ENCODE assay signal across 29 cellular contexts in the genomic region with DNA sequence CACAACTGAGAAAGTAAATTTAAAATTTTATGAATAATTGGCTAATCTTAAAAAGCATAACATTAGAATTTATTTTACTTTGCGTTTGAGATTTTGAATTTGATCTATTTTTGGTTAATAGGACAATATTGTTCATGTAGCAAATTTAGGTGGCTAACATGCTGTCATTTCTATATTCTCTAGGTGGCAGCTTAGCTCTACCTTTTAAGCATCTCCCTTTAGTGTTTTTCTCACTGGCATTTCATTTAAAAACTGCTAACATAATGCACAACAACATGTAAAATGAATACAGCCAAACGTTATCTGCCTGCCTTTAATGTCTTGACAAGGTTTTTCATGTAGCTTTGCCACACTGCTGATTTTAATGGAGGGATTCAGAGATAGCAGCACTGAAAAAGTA.
DNase-seq lines count a peak whose midpoint lies in the region; ATAC-seq, FAIRE-seq and TF ChIP-seq lines count a peak whose summit lies in the region.
"Had no signal": no experiment of that assay in that cellular context is flagged by ENCODE, and none has a peak within 500 bp of the region (broad histone marks: within the 10 kb centered on the region; RNA-seq: fewer than 3 reads in every experiment).

No MANE protein-coding gene starts in this region.

- H3K27me3 ChIP-seq in OCI-LY1 (ENCODE audit: insufficient read depth, low read length) = no peaks in the 10 kb centered on the region
- H3K27me3 ChIP-seq in foreskin keratinocyte = no peaks in the 10 kb centered on the region
- H3K27me3 ChIP-seq: MG63, testis, uterus had no signal

- no peaks in the 10 kb centered on the region for H3F3A ChIP-seq in OCI-LY1 (ENCODE audit: insufficient read depth, low read length)

- peak; percentile 11 for DNase-seq in NCI-H748 (lab: John Stamatoyannopoulos, UW; ENCODE audit: unreplicated experiment)
- no peak for DNase-seq in NCI-H748 treated with DMSO at 0.1 percent for 48 hours (lab: John Stamatoyannopoulos, UW)
- peak; percentile 33 for DNase-seq in renal cortical epithelial cell (ENCODE audit: low read depth)
- no peak for DNase-seq in GF-D8 (lab: John Stamatoyannopoulos, UW)
- DNase-seq in foreskin keratinocyte = no peak
- DNase-seq: activated CD4-positive, alpha-beta memory T cell treated with anti-CD3 and anti-CD28 coated beads, Interleukin-2, amount 10 ng/mL, durations not matched to agents 7 days and 5 days; dermis blood vessel endothelial cell; DND-41; glutamatergic neuron; mammary epithelial cell; MG63; NCI-H1417 treated with DMSO at 0.1 percent for 48 hours; NCI-H526; occipital lobe; right cardiac atrium; Right ventricle myocardium superior; stimulated activated CD4-positive, alpha-beta T cell treated with anti-CD3 and anti-CD28 coated beads, Interleukin-4, amount 100 ng/mL, for 24 hours; stimulated activated naive B cell treated with anti-CD40 and anti-IgM and Interleukin-4, amounts not matched to agents 10 μg/mL and 1 μg/mL and 100 μg/mL, for 72 hours; SW 1271; testis; uterus had no signal

- H4K20me1 ChIP-seq in OCI-LY1 (ENCODE audit: insufficient read depth, low read length) = no peaks in the 10 kb centered on the region

- no peaks in the 10 kb centered on the region for H3K9me3 ChIP-seq in OCI-LY1 (ENCODE audit: low read length)
- H3K9me3 ChIP-seq: A549, HAP-1, MG63, testis, uterus had no signal

- H3K4me3 ChIP-seq in OCI-LY1 (ENCODE audit: low read depth, low read length, poor library complexity, severe bottlenecking) = no peak overlapping the region
- H3K4me3 ChIP-seq: A549, HAP-1, MG63, testis, uterus had no signal

- no peaks in the 10 kb centered on the region for H3K79me2 ChIP-seq in OCI-LY1 (ENCODE audit: insufficient read depth, low read length)

- peak overlapping the region; percentile 38 for H3K9ac ChIP-seq in OCI-LY1 (ENCODE audit: low read length)

- FAIRE-seq in endometrium (lab: Jason Lieb, UNC) = peak; percentile 37
- FAIRE-seq: A549, endothelial cell of umbilical vein, GM12891 had no signal

- H3K4me2 ChIP-seq in OCI-LY1 (ENCODE audit: low read length) = peak overlapping the region; percentile 43
- H3K4me2 ChIP-seq: A549 had no signal

- H3K9me2 ChIP-seq in OCI-LY1 (ENCODE audit: low read depth, low read length) = no peaks in the 10 kb centered on the region

- peaks cover 8% of the 10 kb centered on the region for H3K4me1 ChIP-seq in OCI-LY1 (ENCODE audit: insufficient read depth, low read length, severe bottlenecking)
- H3K4me1 ChIP-seq in foreskin keratinocyte = no peaks in the 10 kb centered on the region
- H3K4me1 ChIP-seq: A549, HAP-1, testis, uterus had no signal

- ATAC-seq in GM21447 (IDR thresholded peaks at IDR 0.05; ENCODE audit: unreplicated experiment) (no peak), foreskin keratinocyte (no peak)
- ATAC-seq: A549; activated CD4-positive, CD25-positive, alpha-beta regulatory T cell treated with anti-CD3 and anti-CD28 coated beads, Interleukin-2, amount 50 U/mL, for 24 hours; right cardiac atrium; stimulated activated naive B cell treated with anti-CD40 and anti-IgM and Interleukin-4, amounts not matched to agents 10 μg/mL and 1 μg/mL and 100 μg/mL, for 72 hours had no signal

- H2AFZ ChIP-seq in OCI-LY1 (ENCODE audit: low read length) = peak overlapping the region; percentile 77

- TF ChIP-seq CTCF in OCI-LY1 (IDR thresholded peaks at IDR 0.05; ENCODE audit: low read length) (peak; percentile 48; the same call in 1 of the 2 replicates), foreskin keratinocyte (conservative IDR thresholded peaks at IDR 0.05) (no peak)

- H3K36me3 ChIP-seq in OCI-LY1 (ENCODE audit: insufficient read depth, low read length) = no peaks in the 10 kb centered on the region
- H3K36me3 ChIP-seq: HAP-1, MG63, uterus had no signal

- peak overlapping the region; percentile 40 for H3K27ac ChIP-seq in OCI-LY1 (ENCODE audit: low read depth, low read length, poor library complexity, severe bottlenecking)
- H3K27ac ChIP-seq in foreskin keratinocyte = no peak overlapping the region
- H3K27ac ChIP-seq: A549, testis, uterus had no signal

Comparison
In these comparisons a context has a peak if more than half of its experiments do, and no peak if none do; other contexts are left out.
1. DNase-seq: peak in NCI-H748 (single experiment) and renal cortical epithelial cell (single experiment); none in NCI-H748 treated with DMSO at 0.1 percent for 48 hours (single experiment), GF-D8 (single experiment) and foreskin keratinocyte (0 of 2).